ENCODE assay signal across 27 cellular contexts in the genomic region with DNA sequence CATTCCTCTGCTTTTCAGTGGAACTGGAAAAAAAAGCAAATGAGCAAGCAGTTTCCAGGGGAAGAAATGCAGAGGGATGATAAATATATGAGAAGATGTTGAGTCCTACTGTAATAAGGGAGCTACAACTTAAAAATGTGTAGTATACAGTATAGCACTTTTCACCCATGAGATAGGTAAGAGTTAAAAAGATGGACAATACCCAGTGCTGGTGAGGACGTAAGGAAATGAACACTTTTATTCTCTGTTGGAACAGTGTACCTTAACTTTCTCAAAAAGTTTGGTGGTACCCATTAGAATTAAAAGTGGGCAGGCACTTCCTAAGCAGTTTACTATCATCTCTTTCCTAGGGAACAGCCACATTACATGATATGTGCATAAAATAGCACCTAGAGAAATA. TPM values are rescaled to one million over a fixed set of nuclear protein-coding genes. Genes with fewer than 3 reads are reported as not detected.
"Had no signal": no experiment of that assay in that cellular context is flagged by ENCODE, and none has a peak within 500 bp of the region (broad histone marks: within the 10 kb centered on the region; RNA-seq: fewer than 3 reads in every experiment).

No MANE protein-coding gene starts in this region.

- H3K36me3 ChIP-seq: cardiac muscle cell, MG63 had no signal

- H3K27me3 ChIP-seq: body of pancreas, cardiac muscle cell, MG63 had no signal

- DNase-seq: activated CD4-positive, alpha-beta T cell treated with anti-CD3 and anti-CD28 coated beads for 48 hours; activated CD4-positive, alpha-beta T cell treated with anti-CD3 and anti-CD28 coated beads, Interleukin-2, amount 50 U/mL, for 4 hours; activated CD4-positive, CD25-positive, alpha-beta regulatory T cell treated with anti-CD3 and anti-CD28 coated beads, Interleukin-2, amount 50 U/mL, for 72 hours; activated CD8-positive, alpha-beta memory T cell treated with anti-CD3 and anti-CD28 coated beads, Interleukin-2, amount 50 U/mL, for 48 hours; activated CD8-positive, alpha-beta T cell treated with anti-CD3 and anti-CD28 coated beads, Interleukin-2, amount 10 ng/mL, durations not matched to agents 7 days and 5 days; activated effector memory CD4-positive, alpha-beta T cell treated with Interleukin-2 at 50 U/mL for 16 hours; activated naive CD4-positive, alpha-beta T cell; activated T-cell treated with anti-CD3 and anti-CD28 coated beads, Interleukin-2, amount 50 U/mL, for 1 hour; aorta; body of pancreas; MG63; NCI-H1105; NCI-H1436; NCI-H1694 treated with DMSO at 0.1 percent for 48 hours; NCI-H2029 treated with DMSO at 0.1 percent for 48 hours; NCI-H510A treated with DMSO at 0.1 percent for 48 hours; NCI-H69; NK-92 treated with Interleukin-12 subunit alpha and Interleukin-12 subunit beta, amount 100 ng/mL, for 24 hours; PC-3; SHP77 treated with DMSO at 0.1 percent for 48 hours; T-helper 9 cell had no signal

- H3K36me3 Mint-ChIP-seq: activated naive CD4-positive, alpha-beta T cell treated with anti-CD3 and anti-CD28 coated beads, Interleukin-2, amount 50 U/mL, for 24 hours had no signal

- H3K4me1 Mint-ChIP-seq: activated naive CD4-positive, alpha-beta T cell treated with anti-CD3 and anti-CD28 coated beads, Interleukin-2, amount 50 U/mL, for 24 hours had no signal

- H3K4me3 Mint-ChIP-seq: activated CD8-positive, alpha-beta T cell treated with anti-CD3 and anti-CD28 coated beads, Interleukin-2, amount 10 ng/mL, durations not matched to agents 7 days and 5 days; activated naive CD4-positive, alpha-beta T cell treated with anti-CD3 and anti-CD28 coated beads, Interleukin-2, amount 50 U/mL, for 24 hours; activated T-helper 1 cell treated with anti-CD3 and anti-CD28 coated beads, Interleukin-12 subunit alpha, Interleukin-12 subunit beta, Interleukin-2, Interleukin-4 antibody, amounts not matched to agents 30 ng/mL and 10 ng/mL and 1 ng/mL, durations not matched to agents 14 hours and 24 hours and 36 hours; T-helper 1 cell treated with Interleukin-12 subunit alpha and Interleukin-12 subunit beta and Interleukin-4 antibody, amounts not matched to agents 30 μg/mL and 1 μg/mL, for 36 hours; WTC11 had no signal

- H3K4me1 ChIP-seq: body of pancreas had no signal

- H3K27ac Mint-ChIP-seq: activated CD8-positive, alpha-beta T cell treated with anti-CD3 and anti-CD28 coated beads, Interleukin-2, amount 10 ng/mL, durations not matched to agents 7 days and 5 days; activated naive CD4-positive, alpha-beta T cell treated with anti-CD3 and anti-CD28 coated beads, Interleukin-2, amount 50 U/mL, for 24 hours; activated T-helper 1 cell treated with anti-CD3 and anti-CD28 coated beads, Interleukin-12 subunit alpha, Interleukin-12 subunit beta, Interleukin-2, Interleukin-4 antibody, amounts not matched to agents 30 ng/mL and 10 ng/mL and 1 ng/mL, durations not matched to agents 14 hours and 24 hours and 36 hours; T-helper 1 cell treated with Interleukin-12 subunit alpha and Interleukin-12 subunit beta and Interleukin-4 antibody, amounts not matched to agents 30 μg/mL and 1 μg/mL, for 36 hours; WTC11 had no signal

- H3K9me3 Mint-ChIP-seq: activated naive CD4-positive, alpha-beta T cell treated with anti-CD3 and anti-CD28 coated beads, Interleukin-2, amount 50 U/mL, for 24 hours; activated T-helper 1 cell treated with anti-CD3 and anti-CD28 coated beads, Interleukin-12 subunit alpha, Interleukin-12 subunit beta, Interleukin-2, Interleukin-4 antibody, amounts not matched to agents 30 ng/mL and 10 ng/mL and 1 ng/mL, durations not matched to agents 14 hours and 24 hours and 36 hours; T-helper 1 cell treated with Interleukin-12 subunit alpha and Interleukin-12 subunit beta and Interleukin-4 antibody, amounts not matched to agents 30 μg/mL and 1 μg/mL, for 36 hours had no signal

- H3K4me3 ChIP-seq: body of pancreas, cardiac muscle cell, MG63 had no signal

- H3K27ac ChIP-seq: body of pancreas, cardiac muscle cell had no signal

- H3K9me3 ChIP-seq: body of pancreas, MG63 had no signal

- ATAC-seq: activated CD8-positive, alpha-beta T cell treated with anti-CD3 and anti-CD28 coated beads, Interleukin-2, amount 10 ng/mL, durations not matched to agents 7 days and 5 days; body of pancreas; PC-3; WTC11 had no signal

RNA-seq across cellular contexts. Expression of gene FAM170B, which starts 2.7 kb away (rescaled TPM):
- total RNA-seq: activated CD8-positive, alpha-beta T cell treated with anti-CD3 and anti-CD28 coated beads, Interleukin-2, amount 10 ng/mL, durations not matched to agents 7 days and 5 days; activated T-helper 1 cell treated with anti-CD3 and anti-CD28 coated beads, Interleukin-12 subunit alpha, Interleukin-12 subunit beta, Interleukin-2, Interleukin-4 antibody, amounts not matched to agents 30 ng/mL and 10 ng/mL and 1 ng/mL, durations not matched to agents 14 hours and 24 hours and 36 hours; aorta; body of pancreas; cardiac muscle cell; PC-3; SK-MEL-5; WTC11 had no signal

RNA-seq across cellular contexts. Expression of gene VSTM4, which starts 21.2 kb away (rescaled TPM):
- total RNA-seq: activated CD8-positive, alpha-beta T cell treated with anti-CD3 and anti-CD28 coated beads, Interleukin-2, amount 10 ng/mL, durations not matched to agents 7 days and 5 days; PC-3; SK-MEL-5 had no signal

RNA-seq across cellular contexts. Expression of gene TMEM273, which starts 51.7 kb away (rescaled TPM):
- total RNA-seq: cardiac muscle cell, PC-3, SK-MEL-5 had no signal
